In the genomic region with DNA sequence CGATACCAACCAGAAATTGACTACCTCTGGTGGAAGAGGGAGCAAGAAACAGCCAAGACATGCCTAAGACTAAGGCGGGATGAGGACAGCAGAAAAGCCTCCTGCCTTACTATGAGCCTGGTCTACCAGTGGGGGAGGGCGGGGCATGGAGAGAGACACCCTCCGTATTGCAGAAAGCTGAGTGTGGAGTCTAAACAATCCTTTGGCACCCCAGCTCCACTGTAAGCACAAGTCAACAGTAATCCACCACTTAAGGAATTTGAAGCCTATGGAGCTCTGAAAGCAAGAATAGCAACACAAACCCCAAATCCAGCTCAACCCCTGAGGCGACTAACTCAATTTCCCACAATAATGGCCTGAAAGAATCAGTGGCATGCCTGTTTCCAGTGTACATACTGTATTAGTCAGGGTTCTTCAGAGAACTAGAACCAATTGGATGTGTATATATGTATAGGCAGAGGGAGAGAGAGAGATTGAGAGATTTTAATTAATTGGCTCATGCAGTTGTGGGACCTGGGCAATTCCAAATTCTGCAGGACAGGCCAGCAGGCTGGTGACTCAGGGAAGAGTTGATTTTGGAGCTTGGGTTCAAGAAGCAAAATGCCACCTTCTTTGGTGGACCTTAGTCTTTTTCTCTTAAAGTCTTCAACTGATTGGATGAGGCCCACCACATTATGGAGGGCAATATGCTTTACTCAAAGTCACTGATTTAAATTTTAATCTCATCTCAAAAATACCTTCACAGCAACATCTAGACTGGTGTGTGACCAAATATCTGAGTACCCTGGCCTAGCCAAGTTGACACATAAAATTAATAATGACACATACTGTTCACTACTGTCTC, we compare ENCODE assay signal across 19 cellular contexts. TPM values are rescaled to one million over a fixed set of nuclear protein-coding genes. Genes with fewer than 3 reads are reported as not detected.
A peak's percentile ranks its signal among the peaks of the same experiment; 100 is the strongest.
DNase-seq lines count a peak whose midpoint lies in the region; ATAC-seq and TF ChIP-seq lines count a peak whose summit lies in the region.
"Had no signal": no experiment of that assay in that cellular context is flagged by ENCODE, and none has a peak within 500 bp of the region (broad histone marks: within the 10 kb centered on the region; RNA-seq: fewer than 3 reads in every experiment).

No MANE protein-coding gene starts in this region.

- no peak overlapping the region for H3K9ac ChIP-seq in smooth muscle cell (ENCODE audit: low read depth)

- ATAC-seq in activated CD4-positive, CD25-positive, alpha-beta regulatory T cell treated with anti-CD3 and anti-CD28 coated beads, Interleukin-2, amount 50 U/mL, for 24 hours = no peak
- ATAC-seq in central memory CD8-positive, alpha-beta T cell (replicated peaks; ENCODE audit: extremely low read depth, poor library complexity, severe bottlenecking) = no peak
- ATAC-seq in gastrocnemius medialis (no peak), HG03442 (IDR thresholded peaks at IDR 0.05; ENCODE audit: unreplicated experiment) (no peak)

- H3K9me3 Mint-ChIP-seq in central memory CD8-positive, alpha-beta T cell = no peaks in the 10 kb centered on the region

- in situ Hi-C loops in gastrocnemius medialis (cut with MboI; ENCODE audit: low sequenced_read_pairs in 4 of 4) = loop anchor here in 1 of 4 donors (25.0 kb wide), 1 partner anchor 577 kb away; the partner anchor contains the start of gene SFTPD

- H3K36me3 Mint-ChIP-seq in central memory CD8-positive, alpha-beta T cell (ENCODE audit: insufficient read depth) = peaks cover 4% of the 10 kb centered on the region

- no peak for TF ChIP-seq EP300 in sigmoid colon (IDR thresholded peaks at IDR 0.05)

- no peaks in the 10 kb centered on the region for H3K4me1 ChIP-seq in sigmoid colon
- peaks cover 10 to 13% of the 10 kb centered on the region in 2 donors for H3K4me1 ChIP-seq in gastrocnemius medialis
- H3K4me1 ChIP-seq in smooth muscle cell (ENCODE audit: low read depth) = no peaks in the 10 kb centered on the region

- H3K4me3 Mint-ChIP-seq in central memory CD8-positive, alpha-beta T cell = no peak overlapping the region
- H3K4me3 Mint-ChIP-seq: B cell; CD4-positive, CD25-positive, alpha-beta regulatory T cell had no signal

- H3K4me2 ChIP-seq in smooth muscle cell = no peak overlapping the region

- H3K27me3 Mint-ChIP-seq in central memory CD8-positive, alpha-beta T cell = no peaks in the 10 kb centered on the region
- H3K27me3 Mint-ChIP-seq: B cell had no signal

- 90 to 91% methylated on average over 5 of the region's 5 CpGs for WGBS in sigmoid colon, 2 donors
- 90% methylated on average over 5 of the region's 5 CpGs for WGBS in smooth muscle cell (ENCODE audit: low lambda C conversion rate)

- H3K4me3 ChIP-seq in H7 (ENCODE audit: insufficient read depth, low read depth, low read length) (no peak overlapping the region), sigmoid colon (no peak overlapping the region), gastrocnemius medialis (no peak overlapping the region), smooth muscle cell (no peak overlapping the region)

- intact Hi-C loops in sigmoid colon (cut with DNase I) = no loop called here
- intact Hi-C loops in gastrocnemius medialis (cut with DNase I; ENCODE audit: low total_unique reads) = no loop called here

- H2AFZ ChIP-seq in smooth muscle cell (ENCODE audit: low read depth) = no peak overlapping the region

- no peaks in the 10 kb centered on the region for H3F3A ChIP-seq in smooth muscle cell (ENCODE audit: low read depth)

- H4K20me1 ChIP-seq in smooth muscle cell (ENCODE audit: low read depth) = no peaks in the 10 kb centered on the region

- no peaks in the 10 kb centered on the region for H3K79me2 ChIP-seq in smooth muscle cell (ENCODE audit: low read depth)

- H3K27ac Mint-ChIP-seq in central memory CD8-positive, alpha-beta T cell (ENCODE audit: low read depth) = peak overlapping the region; percentile 26
- H3K27ac Mint-ChIP-seq: B cell had no signal

- peaks cover 13% of the 10 kb centered on the region for H3K4me1 Mint-ChIP-seq in central memory CD8-positive, alpha-beta T cell

- peak; percentile 22 for DNase-seq in activated CD4-positive, CD25-positive, alpha-beta regulatory T cell treated with anti-CD3 and anti-CD28 coated beads, Interleukin-2, amount 50 U/mL, for 72 hours
- DNase-seq in H7 (peak; percentile 16), sigmoid colon (peak; percentile 40), gastrocnemius medialis (no peak), smooth muscle cell (lab: John Stamatoyannopoulos, UW; ENCODE audit: unreplicated experiment) (no peak)
- no peak for DNase-seq in central memory CD8-positive, alpha-beta T cell (ENCODE audit: low spot score in 2 of 2)
- DNase-seq: CD4-positive, CD25-positive, alpha-beta regulatory T cell; HCEC 1CT; KG1; NCI-H1092; NCI-H146; NCI-H2107; NCI-H345; NCI-H526 treated with DMSO at 0.1 percent for 48 hours; SHP77 treated with DMSO at 0.1 percent for 48 hours had no signal

- TF ChIP-seq CTCF in sigmoid colon (IDR thresholded peaks at IDR 0.05) (no peak), gastrocnemius medialis (IDR thresholded peaks at IDR 0.05 in 4 of 5, conservative IDR thresholded peaks at IDR 0.05 in 1 of 5) (no peak), smooth muscle cell (IDR thresholded peaks at IDR 0.05; ENCODE audit: borderline replicate concordance, insufficient read depth, poor library complexity, severe bottlenecking) (no peak)

- no peak for TF ChIP-seq POLR2A in sigmoid colon (IDR thresholded peaks at IDR 0.05)
- TF ChIP-seq POLR2A in gastrocnemius medialis (IDR thresholded peaks at IDR 0.05) = no peak

- no peaks in the 10 kb centered on the region for H3K9me3 ChIP-seq in sigmoid colon
- no peaks in the 10 kb centered on the region for H3K9me3 ChIP-seq in gastrocnemius medialis
- H3K9me3 ChIP-seq in smooth muscle cell (replicated peaks; ENCODE audit: low read depth) = no peaks in the 10 kb centered on the region

- no peaks in the 10 kb centered on the region for H3K27me3 ChIP-seq in H7 (ENCODE audit: control insufficient read depth, insufficient read depth, low read length)
- H3K27me3 ChIP-seq in sigmoid colon = no peaks in the 10 kb centered on the region
- H3K27me3 ChIP-seq in gastrocnemius medialis = no peaks in the 10 kb centered on the region
- no peaks in the 10 kb centered on the region for H3K27me3 ChIP-seq in smooth muscle cell (ENCODE audit: low read depth)

- H3K36me3 ChIP-seq in H7 (replicated peaks; ENCODE audit: control insufficient read depth, insufficient read depth, low read length) = no peaks in the 10 kb centered on the region; the same call in 1 of the 2 replicates
- peaks cover 0 to 3% (median under 1%) of the 10 kb centered on the region in 4 donors for H3K36me3 ChIP-seq in sigmoid colon
- no peaks in the 10 kb centered on the region for H3K36me3 ChIP-seq in gastrocnemius medialis
- no peaks in the 10 kb centered on the region for H3K36me3 ChIP-seq in smooth muscle cell (ENCODE audit: low read depth)

- H3K27ac ChIP-seq in sigmoid colon = no peak overlapping the region
- no peak overlapping the region for H3K27ac ChIP-seq in gastrocnemius medialis
- H3K27ac ChIP-seq in smooth muscle cell (ENCODE audit: low read depth) = no peak overlapping the region
- H3K27ac ChIP-seq: 22Rv1 had no signal

RNA-seq across cellular contexts. Expression of gene PPIF, which starts 13.5 kb away (rescaled TPM):
- total RNA-seq in H7 (2014; rRNA removed; shearing (Covaris generic)) = 78.6 and 87.5 TPM in 2 replicates
- total RNA-seq in sigmoid colon = 10 to 100 TPM; 26.4 to 48.5 (median 32.5) TPM
- polyA plus RNA-seq in sigmoid colon = 10 to 100 TPM; 60.7 to 74.9 (median 71.9) TPM
- total RNA-seq in gastrocnemius medialis = 10 to 100 TPM; 39.1 to 82.1 (median 67.9) TPM
- 24.3 and 28.5 TPM in 2 replicates for total RNA-seq in smooth muscle cell
- 29.7 and 35.2 TPM in 2 replicates for polyA plus RNA-seq in smooth muscle cell

Comparison
In these comparisons a context has a peak if more than half of its experiments do, and no peak if none do; other contexts are left out.
1. DNase-seq: peak in activated CD4-positive, CD25-positive, alpha-beta regulatory T cell treated with anti-CD3 and anti-CD28 coated beads, Interleukin-2, amount 50 U/mL, for 72 hours (single experiment), H7 (single experiment) and sigmoid colon (single experiment); none in central memory CD8-positive, alpha-beta T cell (0 of 2), gastrocnemius medialis (0 of 2) and smooth muscle cell (single experiment).